In genomic region chr9:93258419-93258817, GRCh38 we compare ENCODE assay signal across 20 cellular contexts.
"Had no signal": no experiment of that assay in that cellular context is flagged by ENCODE, and none has a peak within 500 bp of the region (broad histone marks: within the 10 kb centered on the region; RNA-seq: fewer than 3 reads in every experiment).

No MANE protein-coding gene starts in this region.

- H3K27me3 ChIP-seq: cardiac muscle cell, dorsolateral prefrontal cortex, gastrocnemius medialis, heart left ventricle, tibial nerve, uterus had no signal

- H3K4me1 ChIP-seq: parathyroid adenoma, tibial nerve, uterus had no signal

- H3K9me3 Mint-ChIP-seq: activated T-helper 1 cell treated with anti-CD3 and anti-CD28 coated beads, Interleukin-12 subunit alpha, Interleukin-12 subunit beta, Interleukin-2, Interleukin-4 antibody, amounts not matched to agents 30 ng/mL and 10 ng/mL and 1 ng/mL, durations not matched to agents 14 hours and 24 hours and 36 hours; endodermal cell had no signal

- H3K9ac ChIP-seq: parathyroid adenoma had no signal

- H3K4me1 Mint-ChIP-seq: endodermal cell had no signal

- H2AFZ ChIP-seq: parathyroid adenoma had no signal

- H3K9me3 ChIP-seq: gastrocnemius medialis, heart left ventricle, tibial nerve, uterus had no signal

- H3K36me3 ChIP-seq: cardiac muscle cell, gastrocnemius medialis, tibial nerve, uterus had no signal

- ATAC-seq: heart left ventricle, left cardiac atrium had no signal

- H3K27ac Mint-ChIP-seq: activated T-helper 1 cell treated with anti-CD3 and anti-CD28 coated beads, Interleukin-12 subunit alpha, Interleukin-12 subunit beta, Interleukin-2, Interleukin-4 antibody, amounts not matched to agents 30 ng/mL and 10 ng/mL and 1 ng/mL, durations not matched to agents 14 hours and 24 hours and 36 hours; endodermal cell had no signal

- H3K4me3 ChIP-seq: cardiac muscle cell, dorsolateral prefrontal cortex, gastrocnemius medialis, heart left ventricle, tibial nerve, uterus had no signal

- DNase-seq: activated CD4-positive, alpha-beta T cell treated with anti-CD3 and anti-CD28 coated beads, Interleukin-2, amount 50 U/mL, for 1 hour; activated CD4-positive, CD25-positive, alpha-beta regulatory T cell; activated naive CD4-positive, alpha-beta T cell treated with Interleukin-2 at 50 U/mL for 16 hours; erythroblast; left cardiac atrium; retina; stimulated activated CD4-positive, alpha-beta T cell treated with anti-CD3 and anti-CD28 coated beads, Interleukin-15, amount 100 ng/mL, for 24 hours; stimulated activated CD4-positive, alpha-beta T cell treated with anti-CD3 and anti-CD28 coated beads, Interleukin-4, amount 100 ng/mL, for 1 hour; stimulated activated naive CD4-positive, alpha-beta T cell; substantia nigra; T-helper 2 cell had no signal

- H3K27ac ChIP-seq: cardiac muscle cell, dorsolateral prefrontal cortex, heart left ventricle, parathyroid adenoma, tibial nerve, uterus had no signal

- H3K79me2 ChIP-seq: parathyroid adenoma had no signal

- H3K4me3 Mint-ChIP-seq: activated T-helper 1 cell treated with anti-CD3 and anti-CD28 coated beads, Interleukin-12 subunit alpha, Interleukin-12 subunit beta, Interleukin-2, Interleukin-4 antibody, amounts not matched to agents 30 ng/mL and 10 ng/mL and 1 ng/mL, durations not matched to agents 14 hours and 24 hours and 36 hours; endodermal cell had no signal
